ENCODE assay signal across 23 cellular contexts in genomic region chr12:110244372-110244771, GRCh38.
"Had no signal": no experiment of that assay in that cellular context is flagged by ENCODE, and none has a peak within 500 bp of the region (broad histone marks: within the 10 kb centered on the region; RNA-seq: fewer than 3 reads in every experiment).

No MANE protein-coding gene starts in this region.

- H3K9me3 Mint-ChIP-seq: activated CD4-positive, alpha-beta T cell treated with anti-CD3 and anti-CD28 coated beads, Interleukin-2, amount 10 ng/mL, durations not matched to agents 24 days and 14 days; activated CD8-positive, alpha-beta T cell treated with anti-CD3 and anti-CD28 coated beads for 36 hours; activated T-cell treated with anti-CD3 and anti-CD28 coated beads, Interleukin-2, amount 50 U/mL, for 24 hours; activated T-helper 2 cell treated with anti-CD3 and anti-CD28 coated beads, Interferon-gamma antibody, Interleukin-2, Interleukin-4, amounts not matched to agents 10 μg/mL and 5 μg/mL and 100 μg/mL, durations not matched to agents 14 hours and 24 hours and 36 hours; naive thymus-derived CD4-positive, alpha-beta T cell; stimulated activated naive B cell treated with anti-CD40 and anti-IgM and Interleukin-4, amounts not matched to agents 10 μg/mL and 1 μg/mL and 100 μg/mL, for 72 hours; T-cell had no signal

- H3K36me3 Mint-ChIP-seq: naive thymus-derived CD4-positive, alpha-beta T cell; stimulated activated naive B cell treated with anti-CD40 and anti-IgM and Interleukin-4, amounts not matched to agents 10 μg/mL and 1 μg/mL and 100 μg/mL, for 72 hours had no signal

- H3K36me3 ChIP-seq: neutrophil, pancreas, thoracic aorta, upper lobe of right lung had no signal

- H3K4me3 ChIP-seq: esophagus muscularis mucosa, pancreas, sigmoid colon, thoracic aorta, upper lobe of right lung had no signal

- H3K27me3 Mint-ChIP-seq: activated T-cell treated with anti-CD3 and anti-CD28 coated beads, Interleukin-2, amount 50 U/mL, for 24 hours; brain; stimulated activated naive B cell treated with anti-CD40 and anti-IgM and Interleukin-4, amounts not matched to agents 10 μg/mL and 1 μg/mL and 100 μg/mL, for 72 hours had no signal

- H3K27ac Mint-ChIP-seq: activated CD4-positive, alpha-beta T cell treated with anti-CD3 and anti-CD28 coated beads, Interleukin-2, amount 10 ng/mL, durations not matched to agents 24 days and 14 days; activated CD8-positive, alpha-beta T cell treated with anti-CD3 and anti-CD28 coated beads for 36 hours; activated T-cell treated with anti-CD3 and anti-CD28 coated beads, Interleukin-2, amount 50 U/mL, for 24 hours; activated T-helper 2 cell treated with anti-CD3 and anti-CD28 coated beads, Interferon-gamma antibody, Interleukin-2, Interleukin-4, amounts not matched to agents 10 μg/mL and 5 μg/mL and 100 μg/mL, durations not matched to agents 14 hours and 24 hours and 36 hours; brain; naive thymus-derived CD4-positive, alpha-beta T cell; T-cell had no signal

- DNase-seq: activated CD4-positive, alpha-beta T cell treated with anti-CD3 and anti-CD28 coated beads, Interleukin-2, amount 10 ng/mL, durations not matched to agents 24 days and 14 days; activated CD4-positive, CD25-positive, alpha-beta regulatory T cell; activated CD8-positive, alpha-beta T cell treated with anti-CD3 and anti-CD28 coated beads for 36 hours; activated naive CD4-positive, alpha-beta T cell treated with Interleukin-2 at 50 U/mL for 16 hours; activated T-cell treated with anti-CD3 and anti-CD28 coated beads, Interleukin-2, amount 50 U/mL, for 24 hours; anterior cingulate cortex; cerebellar nuclear complex; effector CD8-positive, alpha-beta T cell; kidney; mesenchymal stem cell; naive thymus-derived CD4-positive, alpha-beta T cell; pancreas; sigmoid colon; stimulated activated CD4-positive, alpha-beta T cell treated with anti-CD3 and anti-CD28 coated beads, Interleukin-4, amount 100 ng/mL, for 4 hours; stimulated activated naive B cell treated with anti-CD40 and anti-IgM and Interleukin-4, amounts not matched to agents 10 μg/mL and 1 μg/mL and 100 μg/mL, for 72 hours; T-cell; T-helper 9 cell; upper lobe of right lung had no signal

- H3K27ac ChIP-seq: neutrophil, pancreas, sigmoid colon, thoracic aorta, upper lobe of right lung had no signal

- ATAC-seq: activated CD8-positive, alpha-beta T cell treated with anti-CD3 and anti-CD28 coated beads for 36 hours; naive thymus-derived CD4-positive, alpha-beta T cell; pancreas; stimulated activated naive B cell treated with anti-CD40 and anti-IgM and Interleukin-4, amounts not matched to agents 10 μg/mL and 1 μg/mL and 100 μg/mL, for 72 hours; T-cell; upper lobe of right lung had no signal

- H3K4me3 Mint-ChIP-seq: activated CD4-positive, alpha-beta T cell treated with anti-CD3 and anti-CD28 coated beads, Interleukin-2, amount 10 ng/mL, durations not matched to agents 24 days and 14 days; activated CD8-positive, alpha-beta T cell treated with anti-CD3 and anti-CD28 coated beads for 36 hours; activated T-cell treated with anti-CD3 and anti-CD28 coated beads, Interleukin-2, amount 50 U/mL, for 24 hours; brain; naive thymus-derived CD4-positive, alpha-beta T cell; stimulated activated naive B cell treated with anti-CD40 and anti-IgM and Interleukin-4, amounts not matched to agents 10 μg/mL and 1 μg/mL and 100 μg/mL, for 72 hours; T-cell had no signal

- H3K9me3 ChIP-seq: esophagus muscularis mucosa, neutrophil, pancreas, sigmoid colon, thoracic aorta, upper lobe of right lung had no signal

- H3K4me1 Mint-ChIP-seq: activated CD4-positive, alpha-beta T cell treated with anti-CD3 and anti-CD28 coated beads, Interleukin-2, amount 10 ng/mL, durations not matched to agents 24 days and 14 days; T-cell had no signal

- H3K27me3 ChIP-seq: esophagus muscularis mucosa, pancreas, sigmoid colon, upper lobe of right lung had no signal
